Comparison of ENCODE assay signal across 18 cellular contexts in genomic region chr21:44996983-44997936, GRCh38.
"Had no signal": no experiment of that assay in that cellular context is flagged by ENCODE, and none has a peak within 500 bp of the region (broad histone marks: within the 10 kb centered on the region; RNA-seq: fewer than 3 reads in every experiment).

No MANE protein-coding gene starts in this region.

- H3K36me3 ChIP-seq: neutrophil, suprapubic skin, upper lobe of left lung had no signal

- H3K4me3 ChIP-seq: suprapubic skin, upper lobe of left lung had no signal

- DNase-seq: activated naive CD4-positive, alpha-beta T cell treated with anti-CD3 and anti-CD28 coated beads for 36 hours; activated naive CD8-positive, alpha-beta T cell treated with anti-CD3 and anti-CD28 coated beads, Interleukin-2, amount 50 U/mL, for 24 hours; cerebellar nuclear complex; effector memory CD4-positive, alpha-beta T cell; foreskin fibroblast; head of caudate nucleus; retina; small intestine; T-cell; T-helper 9 cell had no signal

- ATAC-seq: activated CD4-positive, CD25-positive, alpha-beta regulatory T cell treated with anti-CD3 and anti-CD28 coated beads, Interleukin-2, amount 50 U/mL, for 24 hours; activated naive CD8-positive, alpha-beta T cell treated with anti-CD3 and anti-CD28 coated beads, Interleukin-2, amount 50 U/mL, for 24 hours; activated T-helper 17 cell treated with anti-CD3 and anti-CD28 coated beads, Interleukin-2, amount 50 U/mL, for 72 hours; left lobe of liver; naive thymus-derived CD8-positive, alpha-beta T cell; T-cell had no signal

- H3K9me3 ChIP-seq: neutrophil, suprapubic skin, upper lobe of left lung had no signal

- H3K27me3 ChIP-seq: suprapubic skin, upper lobe of left lung had no signal

- H3K9ac ChIP-seq: parathyroid adenoma had no signal

- H3K27ac ChIP-seq: neutrophil, parathyroid adenoma, suprapubic skin, upper lobe of left lung had no signal

- H2AFZ ChIP-seq: parathyroid adenoma had no signal

- H3K4me1 ChIP-seq: parathyroid adenoma had no signal
